11 cellular contexts compared by ENCODE assay signal in genomic region chr7:149489391-149490024, GRCh38. TPM values are rescaled to one million over a fixed set of nuclear protein-coding genes. Genes with fewer than 3 reads are reported as not detected.
DNase-seq lines count a peak whose midpoint lies in the region; ATAC-seq and TF ChIP-seq lines count a peak whose summit lies in the region.
"Had no signal": no experiment of that assay in that cellular context is flagged by ENCODE, and none has a peak within 500 bp of the region (broad histone marks: within the 10 kb centered on the region; RNA-seq: fewer than 3 reads in every experiment).

No MANE protein-coding gene starts in this region.

- H3K27ac Mint-ChIP-seq in activated B cell treated with CpG ODN at 0.5 μM for 24 hours, result no peak overlapping the region

- no peak overlapping the region for H3K4me3 ChIP-seq in H7 (ENCODE audit: insufficient read depth, low read depth, low read length)
- H3K4me3 ChIP-seq: breast epithelium had no signal

- no peaks in the 10 kb centered on the region for H3K27me3 Mint-ChIP-seq in activated B cell treated with CpG ODN at 0.5 μM for 24 hours

- peaks cover 21% of the 10 kb centered on the region for H3K36me3 ChIP-seq in H7 (replicated peaks; ENCODE audit: control insufficient read depth, insufficient read depth, low read length)
- H3K36me3 ChIP-seq: breast epithelium had no signal

- no peaks in the 10 kb centered on the region for H3K9me3 Mint-ChIP-seq in activated B cell treated with CpG ODN at 0.5 μM for 24 hours
- H3K9me3 Mint-ChIP-seq: neural crest cell had no signal

- POLR2A ChIA-PET in activated B cell treated with CpG ODN at 0.5 μM for 24 hours (lab: Charles Lee), result no interaction called here

- H3K36me3 Mint-ChIP-seq in activated B cell treated with CpG ODN at 0.5 μM for 24 hours (ENCODE audit: low read depth), result peaks cover 89% of the 10 kb centered on the region

- ATAC-seq in activated B cell treated with CpG ODN at 0.5 μM for 24 hours (ENCODE audit: low read depth) (peak; percentile 37), GM18868 (IDR thresholded peaks at IDR 0.05; ENCODE audit: unreplicated experiment) (no peak)

- no peaks in the 10 kb centered on the region for H3K4me1 Mint-ChIP-seq in activated B cell treated with CpG ODN at 0.5 μM for 24 hours
- H3K4me1 Mint-ChIP-seq: neural crest cell had no signal

- intact Hi-C loops in activated B cell treated with CpG ODN at 0.5 μM for 24 hours (cut with micrococcal nuclease), result no loop called here

- CTCF ChIA-PET in activated B cell treated with CpG ODN at 0.5 μM for 24 hours (lab: Charles Lee), result no interaction called here

- H3K4me3 Mint-ChIP-seq in activated B cell treated with CpG ODN at 0.5 μM for 24 hours, result no peak overlapping the region
- H3K4me3 Mint-ChIP-seq: neural crest cell had no signal

- DNase-seq in H7 (peak; percentile 74), activated B cell treated with CpG ODN at 0.5 μM for 24 hours (no peak), left kidney (ENCODE audit: low read depth, low spot score) (peak; percentile 14), GOT3 (lab: John Stamatoyannopoulos, UW) (no peak), NCI-H526 treated with DMSO at 0.1 percent for 48 hours (lab: John Stamatoyannopoulos, UW) (no peak), SKM-1 (lab: John Stamatoyannopoulos, UW; ENCODE audit: unreplicated experiment) (no peak)
- DNase-seq: GDM1 had no signal

- H3K27ac ChIP-seq in C4-2B, result no peak overlapping the region
- H3K27ac ChIP-seq: breast epithelium had no signal

- TF ChIP-seq CTCF in C4-2B (conservative IDR thresholded peaks at IDR 0.05) (peak; percentile 70), activated B cell treated with CpG ODN at 0.5 μM for 24 hours (IDR thresholded peaks at IDR 0.05) (no peak)

- H3K27me3 ChIP-seq in H7 (ENCODE audit: control insufficient read depth, insufficient read depth, low read length), result no peaks in the 10 kb centered on the region
- H3K27me3 ChIP-seq: breast epithelium had no signal

RNA-seq across cellular contexts. Expression of gene ZNF746, which starts 8.1 kb away (rescaled TPM):
- total RNA-seq in H7 (2014; rRNA removed; shearing (Covaris generic)), result 19.4 and 19.9 TPM in 2 replicates
- 21.0 and 28.4 TPM in 2 replicates for total RNA-seq in activated B cell treated with CpG ODN at 0.5 μM for 24 hours

RNA-seq across cellular contexts. Expression of gene ZNF777, which starts 28.6 kb away (rescaled TPM):
- total RNA-seq in H7 (2014; rRNA removed; shearing (Covaris generic)), result 9.0 and 12.1 TPM in 2 replicates
- 14.0 and 16.2 TPM in 2 replicates for total RNA-seq in activated B cell treated with CpG ODN at 0.5 μM for 24 hours

Comparison
In these comparisons a context has a peak if more than half of its experiments do, and no peak if none do; other contexts are left out.
1. DNase-seq: peak in H7 (single experiment) and left kidney (single experiment); none in activated B cell treated with CpG ODN at 0.5 μM for 24 hours (single experiment), GOT3 (single experiment), NCI-H526 treated with DMSO at 0.1 percent for 48 hours (single experiment) and SKM-1 (single experiment).